12 cellular contexts compared by ENCODE assay signal in genomic region chr1:167635233-167635648, GRCh38. TPM values are rescaled to one million over a fixed set of nuclear protein-coding genes. Genes with fewer than 3 reads are reported as not detected.
DNase-seq lines count a peak whose midpoint lies in the region; ATAC-seq lines count a peak whose summit lies in the region.
"Had no signal": no experiment of that assay in that cellular context is flagged by ENCODE, and none has a peak within 500 bp of the region (broad histone marks: within the 10 kb centered on the region; RNA-seq: fewer than 3 reads in every experiment).

No MANE protein-coding gene starts in this region.

- H3K27me3 ChIP-seq in BLaER1 treated with 17β-estradiol and CSF1 and Interleukin-3, amounts not matched to agents 10 nM and 100 nM, result no peaks in the 10 kb centered on the region

- no peaks in the 10 kb centered on the region for H3K9me3 Mint-ChIP-seq in effector memory CD8-positive, alpha-beta T cell

- H4K20me1 ChIP-seq in BLaER1 treated with 17β-estradiol and CSF1 and Interleukin-3, amounts not matched to agents 10 nM and 100 nM, result peaks cover 63 to 80% (median 71%) of the 10 kb centered on the region in 11 experiments

- peaks cover 72 to 80% of the 10 kb centered on the region in 2 donors for H3K4me1 Mint-ChIP-seq in effector memory CD8-positive, alpha-beta T cell (ENCODE audit: low read depth in 2 of 2)

- peaks cover 53% of the 10 kb centered on the region for H3K36me3 Mint-ChIP-seq in effector memory CD8-positive, alpha-beta T cell (ENCODE audit: insufficient read depth)

- no peak for ATAC-seq in effector memory CD8-positive, alpha-beta T cell (replicated peaks)
- ATAC-seq in HG02870 (IDR thresholded peaks at IDR 0.05; ENCODE audit: unreplicated experiment), result no peak
- ATAC-seq: left colon had no signal

- peak overlapping the region; percentile 13 to 100 (median 100); a peak in 21 of 22 replicates for H3K27ac ChIP-seq in BLaER1 treated with 17β-estradiol and CSF1 and Interleukin-3, amounts not matched to agents 10 nM and 100 nM

- peak overlapping the region; percentile 87 to 96 for H3K4me3 Mint-ChIP-seq in effector memory CD8-positive, alpha-beta T cell

- H3K4me3 ChIP-seq in BLaER1 treated with 17β-estradiol and CSF1 and Interleukin-3, amounts not matched to agents 10 nM and 100 nM, result peak overlapping the region in 9 of 10 experiments; percentile 15 to 98 (median 91); a peak in 15 of 20 replicates

- no peaks in the 10 kb centered on the region for H3K9me3 ChIP-seq in BLaER1 treated with 17β-estradiol and CSF1 and Interleukin-3, amounts not matched to agents 10 nM and 100 nM (replicated peaks in 1 of 11)

- DNase-seq in LHCN-M2 (ENCODE audit: low read depth) (peak; percentile 69), myocyte (ENCODE audit: low read depth) (peak; percentile 88), COR-L47 (lab: John Stamatoyannopoulos, UW) (no peak)
- DNase-seq in effector memory CD8-positive, alpha-beta T cell, result no peak
- DNase-seq in stimulated activated CD8-positive, alpha-beta memory T cell treated with anti-CD3 and anti-CD28 coated beads, Interleukin-4, amount 100 ng/mL, for 48 hours, result no peak
- no peak for DNase-seq in effector CD4-positive, alpha-beta T cell
- DNase-seq: DMS79 treated with DMSO at 0.1 percent for 48 hours; left colon; NCI-H345; stimulated activated CD4-positive, alpha-beta T cell treated with anti-CD3 and anti-CD28 coated beads, Interleukin-4, amount 100 ng/mL, for 24 hours had no signal

- H3K4me1 ChIP-seq in BLaER1 treated with 17β-estradiol and CSF1 and Interleukin-3, amounts not matched to agents 10 nM and 100 nM, result peaks cover 72 to 92% (median 78%) of the 10 kb centered on the region in 10 experiments

- H3K9ac ChIP-seq in BLaER1 treated with 17β-estradiol and CSF1 and Interleukin-3, amounts not matched to agents 10 nM and 100 nM, result peak overlapping the region; percentile 43 to 100 (median 100); a peak in 20 of 22 replicates

- no peaks in the 10 kb centered on the region for H3K27me3 Mint-ChIP-seq in effector memory CD8-positive, alpha-beta T cell

- H3K36me3 ChIP-seq in BLaER1 treated with 17β-estradiol and CSF1 and Interleukin-3, amounts not matched to agents 10 nM and 100 nM, result peaks cover 68 to 95% (median 89%) of the 10 kb centered on the region in 11 experiments

- H3K4me2 ChIP-seq in BLaER1 treated with 17β-estradiol and CSF1 and Interleukin-3, amounts not matched to agents 10 nM and 100 nM, result peak overlapping the region; percentile 91 to 99 (median 97)

- peak overlapping the region; percentile 75 to 96 for H3K27ac Mint-ChIP-seq in effector memory CD8-positive, alpha-beta T cell

RNA-seq across cellular contexts. Expression of gene RCSD1, which starts 5.2 kb away (rescaled TPM):
- 42.7 and 81.9 TPM in 2 replicates for total RNA-seq in LHCN-M2 (2014; rRNA removed)
- 28.3 TPM for polyA plus RNA-seq in LHCN-M2 (2012)
- 121 and 176 TPM in 2 replicates for total RNA-seq in myocyte
- 30.1 TPM for polyA plus RNA-seq in myocyte (2012)

Comparison
In these comparisons a context has a peak if more than half of its experiments do, and no peak if none do; other contexts are left out.
1. DNase-seq: peak in LHCN-M2 (single experiment) and myocyte (single experiment); none in effector memory CD8-positive, alpha-beta T cell (0 of 3), COR-L47 (single experiment), stimulated activated CD8-positive, alpha-beta memory T cell treated with anti-CD3 and anti-CD28 coated beads, Interleukin-4, amount 100 ng/mL, for 48 hours (single experiment) and effector CD4-positive, alpha-beta T cell (single experiment).